Comparison of ENCODE assay signal across 21 cellular contexts in the genomic region with DNA sequence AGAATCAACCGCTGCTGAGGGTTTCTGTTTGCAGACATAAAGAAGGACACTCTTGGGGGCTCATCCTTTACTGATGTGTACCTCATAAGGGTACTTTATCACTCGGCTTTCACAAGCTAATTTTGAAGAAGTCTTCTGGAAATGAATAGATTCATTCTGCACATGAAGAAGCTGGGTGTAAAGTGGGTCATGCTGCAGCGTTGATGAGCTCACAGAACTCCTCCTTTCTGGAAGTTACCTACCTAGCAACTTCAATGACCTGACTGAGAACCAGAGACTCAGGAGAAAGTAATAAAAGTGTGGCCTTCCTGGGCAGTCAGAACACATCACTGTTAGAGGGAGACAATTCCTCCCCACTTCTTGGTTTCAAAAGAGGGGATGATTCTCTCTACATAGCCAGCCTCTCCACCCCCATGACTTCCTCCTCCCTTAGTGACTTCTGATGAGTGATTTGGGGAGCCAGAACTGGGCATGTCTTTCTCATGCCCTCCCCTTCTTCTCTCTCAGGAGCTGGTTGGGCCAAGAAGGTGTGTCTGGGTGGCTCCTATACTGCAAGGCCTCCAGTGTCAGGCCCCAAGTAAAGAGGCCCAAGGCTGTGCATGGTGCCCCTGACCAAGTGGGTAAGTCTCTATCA. TPM values are rescaled to one million over a fixed set of nuclear protein-coding genes. Genes with fewer than 3 reads are reported as not detected.
DNase-seq lines count a peak whose midpoint lies in the region; ATAC-seq and TF ChIP-seq lines count a peak whose summit lies in the region.
"Had no signal": no experiment of that assay in that cellular context is flagged by ENCODE, and none has a peak within 500 bp of the region (broad histone marks: within the 10 kb centered on the region; RNA-seq: fewer than 3 reads in every experiment).

No MANE protein-coding gene starts in this region.

- H3K4me1 ChIP-seq in esophagus muscularis mucosa: no peaks in the 10 kb centered on the region

- no peak overlapping the region for H3K4me3 Mint-ChIP-seq in activated CD4-positive, alpha-beta T cell treated with anti-CD3 and anti-CD28 coated beads, Interleukin-2, amount 10 ng/mL, durations not matched to agents 24 days and 14 days
- no peak overlapping the region for H3K4me3 Mint-ChIP-seq in immature natural killer cell
- H3K4me3 Mint-ChIP-seq: HFFc6 had no signal

- 93% methylated on average over 3 of the region's 3 CpGs for WGBS in esophagus muscularis mucosa

- peak; percentile 58 for ATAC-seq in GM18907 (IDR thresholded peaks at IDR 0.05; ENCODE audit: unreplicated experiment)
- peak; percentile 67 for ATAC-seq in HG02588 (IDR thresholded peaks at IDR 0.05; ENCODE audit: unreplicated experiment)
- no peak for ATAC-seq in GM21390 (IDR thresholded peaks at IDR 0.05; ENCODE audit: unreplicated experiment)
- ATAC-seq: GM12878, Panc1, Right ventricle myocardium inferior had no signal

- H3K9me3 Mint-ChIP-seq in activated CD4-positive, alpha-beta T cell treated with anti-CD3 and anti-CD28 coated beads, Interleukin-2, amount 10 ng/mL, durations not matched to agents 24 days and 14 days: no peaks in the 10 kb centered on the region
- no peaks in the 10 kb centered on the region for H3K9me3 Mint-ChIP-seq in immature natural killer cell
- H3K9me3 Mint-ChIP-seq: HFFc6 had no signal

- H3K4me1 Mint-ChIP-seq in activated CD4-positive, alpha-beta T cell treated with anti-CD3 and anti-CD28 coated beads, Interleukin-2, amount 10 ng/mL, durations not matched to agents 24 days and 14 days: peaks cover 22% of the 10 kb centered on the region
- H3K4me1 Mint-ChIP-seq in immature natural killer cell: no peaks in the 10 kb centered on the region

- no peaks in the 10 kb centered on the region for H3K27me3 Mint-ChIP-seq in activated CD4-positive, alpha-beta T cell treated with anti-CD3 and anti-CD28 coated beads, Interleukin-2, amount 10 ng/mL, durations not matched to agents 24 days and 14 days
- no peaks in the 10 kb centered on the region for H3K27me3 Mint-ChIP-seq in immature natural killer cell (ENCODE audit: low read depth in 3 of 3)

- TF ChIP-seq POLR2A in esophagus muscularis mucosa (IDR thresholded peaks at IDR 0.05; ENCODE audit: low read depth): no peak

- intact Hi-C loops in activated CD4-positive, alpha-beta T cell treated with anti-CD3 and anti-CD28 coated beads, Interleukin-2, amount 10 ng/mL, durations not matched to agents 24 days and 14 days (cut with micrococcal nuclease): loop anchor here (2.0 kb wide), 1 partner anchor 14 kb away; no protein-coding TSS in a partner anchor
- intact Hi-C loops in esophagus muscularis mucosa (cut with DNase I): no loop called here

- no peaks in the 10 kb centered on the region for H3K27me3 ChIP-seq in esophagus muscularis mucosa

- no peak overlapping the region for H3K27ac ChIP-seq in esophagus muscularis mucosa (replicated peaks in 1 of 4)
- H3K27ac ChIP-seq: SK-N-MC had no signal

- peak overlapping the region; percentile 57 for H3K27ac Mint-ChIP-seq in activated CD4-positive, alpha-beta T cell treated with anti-CD3 and anti-CD28 coated beads, Interleukin-2, amount 10 ng/mL, durations not matched to agents 24 days and 14 days
- H3K27ac Mint-ChIP-seq in immature natural killer cell: no peak overlapping the region
- H3K27ac Mint-ChIP-seq: HFFc6 had no signal

- no peak for DNase-seq in activated CD4-positive, alpha-beta T cell treated with anti-CD3 and anti-CD28 coated beads, Interleukin-2, amount 10 ng/mL, durations not matched to agents 24 days and 14 days
- DNase-seq in activated CD4-positive, alpha-beta T cell treated with anti-CD3 and anti-CD28 coated beads for 48 hours: no peak
- DNase-seq in esophagus muscularis mucosa (ENCODE audit: extremely low spot score) (peak; percentile 10), immature natural killer cell (no peak)
- DNase-seq in activated CD4-positive, CD25-positive, alpha-beta regulatory T cell treated with anti-CD3 and anti-CD28 coated beads, Interleukin-2, amount 50 U/mL, for 72 hours: no peak
- DNase-seq: C1 segment of cervical spinal cord, DMS153, HFFc6, IMR-90, Kasumi-1, NCI-H1417, NCI-H1930, NCI-H2171 treated with DMSO at 0.1 percent for 48 hours, NCI-H774 had no signal

- TF ChIP-seq CTCF in esophagus muscularis mucosa (IDR thresholded peaks at IDR 0.05): no peak

- no peak for TF ChIP-seq EP300 in esophagus muscularis mucosa (IDR thresholded peaks at IDR 0.05)

- no peaks in the 10 kb centered on the region for H3K9me3 ChIP-seq in esophagus muscularis mucosa

- H3K4me3 ChIP-seq in esophagus muscularis mucosa: no peak overlapping the region
- H3K4me3 ChIP-seq: GM12878, SK-N-MC had no signal

- H3K36me3 Mint-ChIP-seq in activated CD4-positive, alpha-beta T cell treated with anti-CD3 and anti-CD28 coated beads, Interleukin-2, amount 10 ng/mL, durations not matched to agents 24 days and 14 days (ENCODE audit: low read depth): peaks cover 38% of the 10 kb centered on the region
- H3K36me3 Mint-ChIP-seq in immature natural killer cell: peaks cover 4 to 15% (median 8%) of the 10 kb centered on the region in 3 donors

- no peaks in the 10 kb centered on the region for H3K36me3 ChIP-seq in esophagus muscularis mucosa

RNA-seq across cellular contexts. Expression of a gene that starts 27.0 kb away (rescaled TPM):
- total RNA-seq in activated CD4-positive, alpha-beta T cell treated with anti-CD3 and anti-CD28 coated beads, Interleukin-2, amount 10 ng/mL, durations not matched to agents 24 days and 14 days: 25.0 and 29.5 TPM in 2 replicates
- 10 to 100 TPM in 1 of 4 donors, 1 to 10 TPM in 3; 5.7 to 23.3 (median 7.9) TPM for total RNA-seq in esophagus muscularis mucosa
- polyA plus RNA-seq in immature natural killer cell: 1 to 10 TPM in 2 of 3 donors, not detected in 1; 1.1 to 2.6 TPM

RNA-seq across cellular contexts. Expression of a gene that starts 59.0 kb away (rescaled TPM):
- 1.5 and 1.6 TPM in 2 replicates for total RNA-seq in activated CD4-positive, alpha-beta T cell treated with anti-CD3 and anti-CD28 coated beads, Interleukin-2, amount 10 ng/mL, durations not matched to agents 24 days and 14 days
- total RNA-seq in esophagus muscularis mucosa: under 1 TPM; 0.34 to 0.66 (median 0.43) TPM
- under 1 TPM in 1 of 3 donors, not detected in 2; 0.09 TPM for polyA plus RNA-seq in immature natural killer cell
